Comparison of ENCODE assay signal across 27 cellular contexts in the genomic region with DNA sequence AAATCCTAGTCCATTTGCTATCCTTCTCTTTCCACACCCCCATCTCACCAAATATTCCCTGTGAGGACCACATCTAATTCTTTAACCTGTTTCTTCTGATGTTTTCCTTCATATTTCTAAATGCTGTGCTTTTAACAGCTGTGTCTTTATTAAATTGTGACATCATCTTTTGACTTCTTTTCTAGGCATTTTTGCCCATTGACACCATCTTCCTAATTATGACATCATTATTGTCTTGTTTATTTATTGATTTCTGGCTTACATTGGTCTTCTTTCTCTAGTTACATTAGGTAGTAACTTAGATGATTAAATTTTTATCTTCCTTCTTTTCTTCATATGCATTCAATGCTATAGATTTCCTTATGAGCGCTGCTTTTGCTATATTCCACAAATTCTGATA.
"Had no signal": no experiment of that assay in that cellular context is flagged by ENCODE, and none has a peak within 500 bp of the region (broad histone marks: within the 10 kb centered on the region; RNA-seq: fewer than 3 reads in every experiment).

No MANE protein-coding gene starts in this region.

- H3K79me2 ChIP-seq: hepatocyte had no signal

- H3K4me1 ChIP-seq: colonic mucosa, esophagus squamous epithelium, foreskin keratinocyte, gastrocnemius medialis, heart left ventricle, heart right ventricle had no signal

- H3K27ac ChIP-seq: colonic mucosa, coronary artery, dorsolateral prefrontal cortex, epithelial cell of prostate, esophagus muscularis mucosa, esophagus squamous epithelium, foreskin keratinocyte, gastrocnemius medialis, gastroesophageal sphincter, heart left ventricle, heart right ventricle, hepatocyte had no signal

- FAIRE-seq: endothelial cell of umbilical vein, frontal cortex had no signal

- H3K9me3 ChIP-seq: colonic mucosa, gastrocnemius medialis had no signal

- H3K4me2 ChIP-seq: hepatocyte had no signal

- H3K36me3 ChIP-seq: colonic mucosa, esophagus muscularis mucosa, esophagus squamous epithelium, gastrocnemius medialis, gastroesophageal sphincter, heart left ventricle, heart right ventricle had no signal

- H3K27me3 ChIP-seq: colonic mucosa, dorsolateral prefrontal cortex, esophagus muscularis mucosa, esophagus squamous epithelium, gastrocnemius medialis, gastroesophageal sphincter, heart left ventricle, heart right ventricle, hepatocyte had no signal

- H3K4me3 ChIP-seq: colonic mucosa, coronary artery, dorsolateral prefrontal cortex, esophagus muscularis mucosa, esophagus squamous epithelium, gastrocnemius medialis, gastroesophageal sphincter, heart left ventricle, heart right ventricle, hepatocyte had no signal

- DNase-seq: colonic mucosa; cortex of kidney; dermis blood vessel endothelial cell; dorsolateral prefrontal cortex; effector CD4-positive, alpha-beta T cell; effector CD8-positive, alpha-beta T cell; effector memory CD4-positive, alpha-beta T cell; effector memory CD8-positive, alpha-beta T cell; endodermal cell; erythroblast; esophagus squamous epithelium; foreskin fibroblast; foreskin keratinocyte; foreskin melanocyte; gastrocnemius medialis; glutamatergic neuron; head of caudate nucleus; heart left ventricle; heart right ventricle had no signal

- H2AFZ ChIP-seq: hepatocyte had no signal

- ATAC-seq: effector memory CD8-positive, alpha-beta T cell; esophagus mucosa; foreskin keratinocyte; gastrocnemius medialis; gastroesophageal sphincter; heart left ventricle; heart right ventricle had no signal
